ENCODE assay signal across 8 cellular contexts in the genomic region with DNA sequence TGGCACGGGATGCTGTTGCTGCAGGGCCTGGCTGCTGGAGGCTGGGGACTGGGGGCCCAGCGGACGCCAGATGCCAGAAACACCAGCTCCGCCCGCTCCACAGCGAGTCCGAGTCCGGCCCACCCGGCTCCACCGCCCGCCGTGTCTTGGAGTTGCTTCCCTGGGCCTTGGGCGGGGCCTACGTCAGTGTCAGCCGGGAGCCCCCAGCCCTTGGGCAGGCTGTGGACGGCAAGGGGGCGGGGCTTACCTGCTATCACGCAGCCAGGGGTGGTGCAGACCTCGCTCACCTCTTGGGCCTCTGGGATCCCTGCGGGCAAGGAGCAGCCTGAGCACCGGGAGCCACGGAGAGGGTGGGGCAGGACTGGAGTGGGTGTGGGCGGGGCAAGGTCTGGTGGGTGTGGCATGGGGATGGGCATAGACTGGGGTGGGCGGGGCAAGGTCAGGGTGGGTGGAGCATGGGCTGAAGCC. TPM values are rescaled to one million over a fixed set of nuclear protein-coding genes. Genes with fewer than 3 reads are reported as not detected.
A peak's percentile ranks its signal among the peaks of the same experiment; 100 is the strongest.
DNase-seq lines count a peak whose midpoint lies in the region; ATAC-seq and TF ChIP-seq lines count a peak whose summit lies in the region.

No MANE protein-coding gene starts in this region.

- H3K36me3 ChIP-seq in A673 (ENCODE audit: insufficient read depth, low read length, poor library complexity, severe bottlenecking) (no peaks in the 10 kb centered on the region), GM23338 (ENCODE audit: insufficient read depth) (no peaks in the 10 kb centered on the region)

- no peaks in the 10 kb centered on the region; the same call in 1 of the 2 replicates for H3K9me2 ChIP-seq in GM23338 (ENCODE audit: insufficient read depth)

- no peaks in the 10 kb centered on the region for H3K79me2 ChIP-seq in GM23338 (replicated peaks; ENCODE audit: insufficient read depth)

- H3K4me1 Mint-ChIP-seq in GM23338: no peaks in the 10 kb centered on the region

- no peak for TF ChIP-seq CTCF in A673 (conservative IDR thresholded peaks at IDR 0.05; ENCODE audit: low read depth, low read length)
- no peak for TF ChIP-seq CTCF in GM23338 (conservative IDR thresholded peaks at IDR 0.05; ENCODE audit: low read depth in 2 of 2)

- BruUV-seq in A673 (replicated peaks; lab: Mats Ljungman, UMichigan): no TSS peak

- H3K36me3 Mint-ChIP-seq in GM23338 (ENCODE audit: low read depth): no peaks in the 10 kb centered on the region; the same call in 2 of the 3 replicates

- peak overlapping the region; percentile 72 for H3K4me2 ChIP-seq in GM23338

- H3K9me3 ChIP-seq in A673 (ENCODE audit: low read depth, low read length, poor library complexity, severe bottlenecking): no peaks in the 10 kb centered on the region

- no peak overlapping the region for H3K27ac Mint-ChIP-seq in GM23338

- DNase-seq in A673 (ENCODE audit: low spot score) (peak; percentile 35), GM23338 (ENCODE audit: low spot score) (peak; percentile 90), islet precursor cell (peak; percentile 91), NCI-H1105 treated with DMSO at 0.1 percent for 48 hours (lab: John Stamatoyannopoulos, UW) (no peak), OCI-M2 (lab: John Stamatoyannopoulos, UW; ENCODE audit: unreplicated experiment) (no peak), kidney glomerular epithelial cell (lab: John Stamatoyannopoulos, UW) (no peak)
- DNase-seq in activated T-cell treated with anti-CD3 and anti-CD28 coated beads, Interleukin-2, amount 50 U/mL, for 1 hour: peak; percentile 22
- no peak for DNase-seq in NK-92 treated with Interleukin-12 subunit alpha and Interleukin-12 subunit beta, amount 100 ng/mL, for 24 hours (lab: John Stamatoyannopoulos, UW)

- H2AFZ ChIP-seq in GM23338: peak overlapping the region; percentile 83; the same call in 1 of the 2 replicates

- no peaks in the 10 kb centered on the region for H3K27me3 ChIP-seq in A673 (replicated peaks; ENCODE audit: insufficient read depth, low read depth, low read length, poor library complexity)
- H3K27me3 ChIP-seq in GM23338 (ENCODE audit: insufficient read depth): no peaks in the 10 kb centered on the region

- CTCF ChIA-PET in A673 (lab: Charles Lee): no interaction called here

- POLR2A ChIA-PET in A673 (lab: Charles Lee; ENCODE audit: low non-redundant PET): no interaction called here

- H3K27ac ChIP-seq in A673 (ENCODE audit: low read depth, low read length, poor library complexity, severe bottlenecking) (no peak overlapping the region), GM23338 (ENCODE audit: low read depth) (no peak overlapping the region)

- H3K4me1 ChIP-seq in A673 (ENCODE audit: insufficient read depth, low read length, poor library complexity, severe bottlenecking) (no peaks in the 10 kb centered on the region), GM23338 (ENCODE audit: insufficient read depth) (no peaks in the 10 kb centered on the region; the same call in 1 of the 2 replicates)

- peak; percentile 93 for ATAC-seq in GM23338

- no peaks in the 10 kb centered on the region for H4K20me1 ChIP-seq in GM23338 (replicated peaks; ENCODE audit: insufficient read depth)

- H3K9me3 Mint-ChIP-seq in GM23338: peaks cover 20% of the 10 kb centered on the region

- intact Hi-C loops in A673 (cut with micrococcal nuclease; ENCODE audit: unreplicated experiment): no loop called here

- H3K4me3 ChIP-seq in A673 (ENCODE audit: low read depth, low read length, poor library complexity, severe bottlenecking): peak overlapping the region; percentile 9
- H3K4me3 ChIP-seq in GM23338: peak overlapping the region; percentile 46

- peak overlapping the region; percentile 37; the same call in 2 of the 3 replicates for H3K4me3 Mint-ChIP-seq in GM23338

- H3F3A ChIP-seq in GM23338 (replicated peaks; ENCODE audit: low read depth): no peaks in the 10 kb centered on the region

- H3K27me3 Mint-ChIP-seq in GM23338 (ENCODE audit: insufficient read depth, low read depth, poor library complexity): peaks cover 6% of the 10 kb centered on the region

TF ChIP-seq in GM23338, 12 proteins besides CTCF, POLR2A, EP300 and RAD21:
- TF ChIP-seq, protein P1, sequence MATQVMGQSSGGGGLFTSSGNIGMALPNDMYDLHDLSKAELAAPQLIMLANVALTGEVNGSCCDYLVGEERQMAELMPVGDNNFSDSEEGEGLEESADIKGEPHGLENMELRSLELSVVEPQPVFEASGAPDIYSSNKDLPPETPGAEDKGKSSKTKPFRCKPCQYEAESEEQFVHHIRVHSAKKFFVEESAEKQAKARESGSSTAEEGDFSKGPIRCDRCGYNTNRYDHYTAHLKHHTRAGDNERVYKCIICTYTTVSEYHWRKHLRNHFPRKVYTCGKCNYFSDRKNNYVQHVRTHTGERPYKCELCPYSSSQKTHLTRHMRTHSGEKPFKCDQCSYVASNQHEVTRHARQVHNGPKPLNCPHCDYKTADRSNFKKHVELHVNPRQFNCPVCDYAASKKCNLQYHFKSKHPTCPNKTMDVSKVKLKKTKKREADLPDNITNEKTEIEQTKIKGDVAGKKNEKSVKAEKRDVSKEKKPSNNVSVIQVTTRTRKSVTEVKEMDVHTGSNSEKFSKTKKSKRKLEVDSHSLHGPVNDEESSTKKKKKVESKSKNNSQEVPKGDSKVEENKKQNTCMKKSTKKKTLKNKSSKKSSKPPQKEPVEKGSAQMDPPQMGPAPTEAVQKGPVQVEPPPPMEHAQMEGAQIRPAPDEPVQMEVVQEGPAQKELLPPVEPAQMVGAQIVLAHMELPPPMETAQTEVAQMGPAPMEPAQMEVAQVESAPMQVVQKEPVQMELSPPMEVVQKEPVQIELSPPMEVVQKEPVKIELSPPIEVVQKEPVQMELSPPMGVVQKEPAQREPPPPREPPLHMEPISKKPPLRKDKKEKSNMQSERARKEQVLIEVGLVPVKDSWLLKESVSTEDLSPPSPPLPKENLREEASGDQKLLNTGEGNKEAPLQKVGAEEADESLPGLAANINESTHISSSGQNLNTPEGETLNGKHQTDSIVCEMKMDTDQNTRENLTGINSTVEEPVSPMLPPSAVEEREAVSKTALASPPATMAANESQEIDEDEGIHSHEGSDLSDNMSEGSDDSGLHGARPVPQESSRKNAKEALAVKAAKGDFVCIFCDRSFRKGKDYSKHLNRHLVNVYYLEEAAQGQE (IDR thresholded peaks at IDR 0.05; ENCODE audit: unreplicated experiment): no peak
- TF ChIP-seq CREB1 (CRISPR knock-in tag; IDR thresholded peaks at IDR 0.05; ENCODE audit: low read depth): peak; percentile 58; the same call in 1 of the 2 replicates
TF ChIP-seq in GM23338: peak in this region for 1.

RNA-seq across cellular contexts. Expression of a gene that starts 21.7 kb away (rescaled TPM):
- total RNA-seq in A673 (2021): not detected in 2 replicates
- 0.43 and 0.90 TPM in 2 replicates for total RNA-seq in GM23338 (2014; rRNA removed; shearing (Covaris generic))
- polyA plus RNA-seq in GM23338 (2016; fragmentation: Nextera tagmentation; extraction: Ambion mirVana): 0.57 and 0.71 TPM in 2 replicates

RNA-seq across cellular contexts. Expression of a gene that starts 24.5 kb away (rescaled TPM):
- 34.8 and 41.0 TPM in 2 replicates for total RNA-seq in A673 (2021)
- total RNA-seq in GM23338 (2014; rRNA removed; shearing (Covaris generic)): 35.1 and 44.0 TPM in 2 replicates
- 25.5 and 25.6 TPM in 2 replicates for polyA plus RNA-seq in GM23338 (2016; fragmentation: Nextera tagmentation; extraction: Ambion mirVana)

RNA-seq across cellular contexts. Expression of a gene that starts 54.9 kb away (rescaled TPM):
- total RNA-seq in A673 (2021): 4.6 and 7.6 TPM in 2 replicates
- 0.85 TPM in 1 of 2 replicates, not detected in the other for total RNA-seq in GM23338 (2014; rRNA removed; shearing (Covaris generic))
- not detected in 2 replicates for polyA plus RNA-seq in GM23338 (2016; fragmentation: Nextera tagmentation; extraction: Ambion mirVana)

Comparison
In these comparisons a context has a peak if more than half of its experiments do, and no peak if none do; other contexts are left out.
1. DNase-seq: peak in A673 (single experiment), GM23338 (single experiment), activated T-cell treated with anti-CD3 and anti-CD28 coated beads, Interleukin-2, amount 50 U/mL, for 1 hour (single experiment) and islet precursor cell (single experiment); none in NCI-H1105 treated with DMSO at 0.1 percent for 48 hours (single experiment), OCI-M2 (single experiment), kidney glomerular epithelial cell (single experiment) and NK-92 treated with Interleukin-12 subunit alpha and Interleukin-12 subunit beta, amount 100 ng/mL, for 24 hours (single experiment).